Comparison of ENCODE assay signal across 8 cellular contexts in the genomic region with DNA sequence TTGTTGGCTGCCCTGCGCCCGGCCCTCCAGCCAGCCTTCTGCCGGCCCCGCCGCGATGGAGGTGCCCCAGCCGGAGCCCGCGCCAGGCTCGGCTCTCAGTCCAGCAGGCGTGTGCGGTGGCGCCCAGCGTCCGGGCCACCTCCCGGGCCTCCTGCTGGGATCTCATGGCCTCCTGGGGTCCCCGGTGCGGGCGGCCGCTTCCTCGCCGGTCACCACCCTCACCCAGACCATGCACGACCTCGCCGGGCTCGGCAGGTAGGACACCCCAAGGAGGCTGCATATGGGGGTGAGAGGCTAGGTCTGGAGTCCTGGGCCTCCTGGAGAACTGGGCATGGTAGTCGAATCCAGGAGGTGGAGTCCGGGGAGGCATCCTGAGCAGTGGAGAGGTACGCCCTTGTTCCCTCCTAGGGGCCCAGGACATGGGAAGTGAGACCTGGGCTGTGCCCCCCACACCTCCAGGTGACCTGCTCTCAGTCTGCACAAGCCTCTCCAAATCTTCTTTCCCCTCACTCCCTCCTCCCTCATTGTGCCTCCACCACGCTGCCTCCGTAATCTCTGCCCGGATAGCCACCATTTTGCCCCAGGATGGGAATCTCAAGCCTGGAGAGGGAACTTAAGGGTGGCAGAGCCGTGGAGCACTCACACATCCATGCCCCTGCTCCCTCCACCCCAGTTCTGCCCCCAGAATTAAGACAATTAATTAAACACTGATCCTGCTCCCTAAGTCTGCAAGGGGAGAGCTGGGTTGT. TPM values are rescaled to one million over a fixed set of nuclear protein-coding genes. Genes with fewer than 3 reads are reported as not detected.
DNase-seq lines count a peak whose midpoint lies in the region; ATAC-seq and TF ChIP-seq lines count a peak whose summit lies in the region.

No MANE protein-coding gene starts in this region.

- no peak overlapping the region for H3K27ac Mint-ChIP-seq in mesothelial cell of epicardium

- no peaks in the 10 kb centered on the region for H3K27me3 Mint-ChIP-seq in mesothelial cell of epicardium (ENCODE audit: low read depth)

- peak overlapping the region; percentile 69 for H3K4me3 Mint-ChIP-seq in mesothelial cell of epicardium

- H3K4me1 ChIP-seq in HUES6 (ENCODE audit: control insufficient read depth, insufficient read depth, low read length): peaks cover 43% of the 10 kb centered on the region

- H3K9me3 Mint-ChIP-seq in mesothelial cell of epicardium: no peaks in the 10 kb centered on the region

- no peaks in the 10 kb centered on the region for H3K27me3 ChIP-seq in HUES6 (ENCODE audit: control insufficient read depth, insufficient read depth, low read length)
- H3K27me3 ChIP-seq in brain microvascular endothelial cell (replicated peaks): no peaks in the 10 kb centered on the region

- peaks cover 6% of the 10 kb centered on the region for H3K36me3 Mint-ChIP-seq in mesothelial cell of epicardium

- TF ChIP-seq CTCF in brain microvascular endothelial cell (IDR thresholded peaks at IDR 0.05; ENCODE audit: low read depth, low read length, missing control alignments): no peak
- no peak for TF ChIP-seq CTCF in mesothelial cell of epicardium (IDR thresholded peaks at IDR 0.05; ENCODE audit: unreplicated experiment)

- peaks cover 10% of the 10 kb centered on the region for H3K36me3 ChIP-seq in HUES6 (ENCODE audit: control insufficient read depth, insufficient read depth, low read length)
- no peaks in the 10 kb centered on the region for H3K36me3 ChIP-seq in brain microvascular endothelial cell (replicated peaks)

- in situ Hi-C loops in brain microvascular endothelial cell (cut with HindIII; ENCODE audit: low pct_ligation_motif_present, low sequenced_read_pairs): no loop called here

- peak overlapping the region; percentile 85 for H3K9ac ChIP-seq in HUES6 (ENCODE audit: low read length)

- H3K4me3 ChIP-seq in HUES6 (ENCODE audit: low read depth, low read length) (peak overlapping the region; percentile 76), brain microvascular endothelial cell (ENCODE audit: low read depth, low read length) (peak overlapping the region; percentile 83)

- ATAC-seq in GM18907 (IDR thresholded peaks at IDR 0.05; ENCODE audit: unreplicated experiment): peak; percentile 2

- no peaks in the 10 kb centered on the region for H3K9me3 ChIP-seq in HUES6 (ENCODE audit: control insufficient read depth, insufficient read depth, low read depth, low read length)

- H3K27ac ChIP-seq in HUES6 (ENCODE audit: low read depth, low read length) (no peak overlapping the region), brain microvascular endothelial cell (no peak overlapping the region)

- peaks cover 44% of the 10 kb centered on the region for H3K4me1 Mint-ChIP-seq in mesothelial cell of epicardium

- no peak for DNase-seq in brain microvascular endothelial cell
- no peak for DNase-seq in mesothelial cell of epicardium (ENCODE audit: low spot score in 2 of 2, unreplicated experiment in 2 of 2)
- DNase-seq in NCI-H2107 (lab: John Stamatoyannopoulos, UW): no peak
- DNase-seq in dedifferentiated amniotic fluid mesenchymal stem cell (ENCODE audit: extremely low spot score): no peak
- DNase-seq in HPDE6-E6E7 (ENCODE audit: extremely low spot score): no peak
- no peak for DNase-seq in AG08396 (ENCODE audit: low spot score)

RNA-seq across cellular contexts. Expression of gene CDC25B, which starts 0.5 kb away (rescaled TPM):
- total RNA-seq in mesothelial cell of epicardium: 29.4 to 33.9 TPM (median 29.6 TPM) in 3 replicates

RNA-seq across cellular contexts. Expression of gene CENPB, which starts 10.1 kb away (rescaled TPM):
- total RNA-seq in mesothelial cell of epicardium: 63.0 to 64.2 TPM (median 63.0 TPM) in 3 replicates

RNA-seq across cellular contexts. Expression of gene SPEF1, which starts 15.4 kb away (rescaled TPM):
- 0.27 to 0.40 TPM (median 0.34 TPM) in 3 replicates for total RNA-seq in mesothelial cell of epicardium

RNA-seq across cellular contexts. Expression of gene AP5S1, which starts 23.7 kb away (rescaled TPM):
- total RNA-seq in mesothelial cell of epicardium: 13.8 to 14.5 TPM (median 14.0 TPM) in 3 replicates

RNA-seq across cellular contexts. Expression of gene ADISSP, which starts 29.1 kb away (rescaled TPM):
- 24.3 to 26.5 TPM (median 24.9 TPM) in 3 replicates for total RNA-seq in mesothelial cell of epicardium
